Comparison of ENCODE assay signal across 8 cellular contexts in genomic region chr11:94183886-94184264, GRCh38.
A peak's percentile ranks its signal among the peaks of the same experiment; 100 is the strongest.
DNase-seq lines count a peak whose midpoint lies in the region; ATAC-seq and TF ChIP-seq lines count a peak whose summit lies in the region.

No MANE protein-coding gene starts in this region.

- TF ChIP-seq CTCF in WERI-Rb-1 (IDR thresholded peaks at IDR 0.05; ENCODE audit: low read depth, low read length), result peak; percentile 90

- H3K27ac ChIP-seq in WERI-Rb-1, result no peak overlapping the region

- no peaks in the 10 kb centered on the region for H3K9me3 ChIP-seq in WERI-Rb-1 (ENCODE audit: severe bottlenecking)

- peak; percentile 74 for ATAC-seq in GM21515 (IDR thresholded peaks at IDR 0.05; ENCODE audit: unreplicated experiment)
- ATAC-seq in HG02763 (IDR thresholded peaks at IDR 0.05; ENCODE audit: unreplicated experiment), result no peak

- H3K36me3 ChIP-seq in WERI-Rb-1, result peaks cover 20% of the 10 kb centered on the region

- H3K27me3 ChIP-seq in WERI-Rb-1 (ENCODE audit: insufficient read depth, low read depth, severe bottlenecking), result no peaks in the 10 kb centered on the region

- H3K4me3 ChIP-seq in WERI-Rb-1 (ENCODE audit: low read depth, low read length), result no peak overlapping the region

- DNase-seq in NCI-H446 (lab: John Stamatoyannopoulos, UW) (peak; percentile 32 to 63), NCI-H446 treated with DMSO at 0.1 percent for 48 hours (lab: John Stamatoyannopoulos, UW) (no peak), HuH-7 (ENCODE audit: low spot score) (peak; percentile 43), WERI-Rb-1 (peak; percentile 71), fibroblast of the conjunctiva (ENCODE audit: low read depth) (peak; percentile 43), non-pigmented ciliary epithelial cell (ENCODE audit: low read depth) (peak; percentile 22)
